ENCODE assay signal across 8 cellular contexts in genomic region chr14:76810953-76811400, GRCh38. TPM values are rescaled to one million over a fixed set of nuclear protein-coding genes. Genes with fewer than 3 reads are reported as not detected.
DNase-seq lines count a peak whose midpoint lies in the region; ATAC-seq, FAIRE-seq and TF ChIP-seq lines count a peak whose summit lies in the region.

No MANE protein-coding gene starts in this region.

- H3K4me1 Mint-ChIP-seq in astrocyte (ENCODE audit: low read depth, unreplicated experiment), result peaks cover 12% of the 10 kb centered on the region

- peak overlapping the region; percentile 49 for H2AFZ ChIP-seq in astrocyte (ENCODE audit: low read depth, low read length)

- DNase-seq in AG20443 (ENCODE audit: low spot score) (peak; percentile 57), GM06990 (ENCODE audit: extremely low read depth, insufficient read length) (no peak), NCI-H524 (lab: John Stamatoyannopoulos, UW) (peak; percentile 65 to 78), astrocyte (ENCODE audit: low read depth) (peak; percentile 17), small intestine (peak; percentile 51), HPDE6-E6E7 (ENCODE audit: extremely low spot score) (no peak)

- peak overlapping the region; percentile 88 for H3K4me3 Mint-ChIP-seq in astrocyte (ENCODE audit: unreplicated experiment)

- H3K9me3 ChIP-seq in astrocyte (ENCODE audit: insufficient read depth, low read depth, low read length) (no peaks in the 10 kb centered on the region), iPS-15b (ENCODE audit: control insufficient read depth, insufficient read depth, low read length) (no peaks in the 10 kb centered on the region), small intestine (ENCODE audit: control insufficient read depth, low read depth) (no peaks in the 10 kb centered on the region)

- 1 to 5% (median 4%) methylated on average over 9 of the region's 9 CpGs for WGBS in small intestine, 3 donors

- H3K27ac ChIP-seq in astrocyte (ENCODE audit: low read depth, low read length) (no peak overlapping the region), small intestine (ENCODE audit: low read depth in 1 of 2, low read length in 1 of 2) (no peak overlapping the region)

- no peak for ATAC-seq in GM21515 (IDR thresholded peaks at IDR 0.05; ENCODE audit: unreplicated experiment)

- H3K27me3 Mint-ChIP-seq in astrocyte (ENCODE audit: low read depth, unreplicated experiment), result no peaks in the 10 kb centered on the region

- peaks cover 6% of the 10 kb centered on the region for H4K20me1 ChIP-seq in astrocyte (ENCODE audit: insufficient read depth, low read length)

- no peaks in the 10 kb centered on the region for H3K9me3 Mint-ChIP-seq in astrocyte (ENCODE audit: unreplicated experiment)

- FAIRE-seq in astrocyte (lab: Jason Lieb, UNC) (no peak), small intestine (lab: Jason Lieb, UNC) (no peak)

- H3K9ac ChIP-seq in astrocyte (ENCODE audit: low read length) (peak overlapping the region; percentile 63), iPS-15b (ENCODE audit: low read depth, low read length) (no peak overlapping the region)

- peaks cover 9% of the 10 kb centered on the region for H3K79me2 ChIP-seq in astrocyte (ENCODE audit: insufficient read depth, low read length)

- H3K4me2 ChIP-seq in astrocyte (ENCODE audit: low read length), result peak overlapping the region; percentile 98

- peaks cover 15% of the 10 kb centered on the region for H3K36me3 Mint-ChIP-seq in astrocyte (ENCODE audit: low read depth, unreplicated experiment)

- TF ChIP-seq CTCF in GM06990 (IDR thresholded peaks at IDR 0.05; ENCODE audit: insufficient read depth, low read length, poor library complexity, severe bottlenecking) (peak; percentile 58), astrocyte (IDR thresholded peaks at IDR 0.05; ENCODE audit: insufficient read depth, low read depth, low read length) (peak; percentile 39)

- H3K4me3 ChIP-seq in GM06990 (replicated peaks; ENCODE audit: low read depth, low read length) (peak overlapping the region; percentile 85), astrocyte (ENCODE audit: insufficient read depth, low read depth, low read length) (peak overlapping the region; percentile 46), iPS-15b (ENCODE audit: low read depth, low read length) (peak overlapping the region; percentile 3), small intestine (ENCODE audit: low read depth in 1 of 2, low read length in 2 of 2) (peak overlapping the region in 1 of 2 donors; percentile 36)

- H3K4me1 ChIP-seq in astrocyte (ENCODE audit: insufficient read depth, low read length) (peaks cover 19% of the 10 kb centered on the region), iPS-15b (ENCODE audit: control insufficient read depth, insufficient read depth, low read length) (peaks cover 8% of the 10 kb centered on the region), small intestine (ENCODE audit: control insufficient read depth in 2 of 2, insufficient read depth in 1 of 2, low read depth in 1 of 2, low read length in 1 of 2) (no peaks in the 10 kb centered on the region)

- H3K27ac Mint-ChIP-seq in astrocyte (ENCODE audit: unreplicated experiment), result peak overlapping the region; percentile 2

- H3K27me3 ChIP-seq in GM06990 (replicated peaks; ENCODE audit: control insufficient read depth, insufficient read depth, low read length), result no peaks in the 10 kb centered on the region
- peaks cover 2% of the 10 kb centered on the region for H3K27me3 ChIP-seq in astrocyte (ENCODE audit: insufficient read depth, low read length)
- no peaks in the 10 kb centered on the region for H3K27me3 ChIP-seq in iPS-15b (ENCODE audit: control insufficient read depth, insufficient read depth, low read length)
- H3K27me3 ChIP-seq in small intestine (ENCODE audit: control insufficient read depth in 2 of 2, insufficient read depth in 2 of 2, low read length in 2 of 2), result no peaks in the 10 kb centered on the region

- H3K36me3 ChIP-seq in GM06990 (ENCODE audit: control insufficient read depth, insufficient read depth, low read length) (peaks cover 7% of the 10 kb centered on the region), astrocyte (ENCODE audit: insufficient read depth, low read length) (no peaks in the 10 kb centered on the region), iPS-15b (ENCODE audit: control insufficient read depth, insufficient read depth, low read length) (peaks cover 14% of the 10 kb centered on the region), small intestine (ENCODE audit: control insufficient read depth in 2 of 2, insufficient read depth in 2 of 2, low read length in 2 of 2) (peaks cover 0 to 7% of the 10 kb centered on the region in 2 donors)

RNA-seq across cellular contexts. Expression of gene ANGEL1, which starts 1.7 kb away (rescaled TPM):
- total RNA-seq in astrocyte, result 12.7 and 15.0 TPM in 2 replicates
- 1 to 10 TPM; 1.6 to 8.8 (median 2.7) TPM for polyA plus RNA-seq in small intestine

RNA-seq across cellular contexts. Expression of gene LRRC74A, which starts 15.2 kb away (rescaled TPM):
- not detected in 2 replicates for total RNA-seq in astrocyte
- polyA plus RNA-seq in small intestine, result not detected

RNA-seq across cellular contexts. Expression of gene VASH1, which starts 49.7 kb away (rescaled TPM):
- total RNA-seq in astrocyte, result 13.6 and 23.6 TPM in 2 replicates
- 1 to 10 TPM; 1.3 to 8.9 (median 1.6) TPM for polyA plus RNA-seq in small intestine

Comparison
In these comparisons a context has a peak if more than half of its experiments do, and no peak if none do; other contexts are left out.
1. DNase-seq: peak in AG20443 (single experiment), NCI-H524 (2 of 2), astrocyte (single experiment) and small intestine (single experiment); none in GM06990 (single experiment) and HPDE6-E6E7 (single experiment).